Comparison of ENCODE assay signal across 11 cellular contexts in the genomic region with DNA sequence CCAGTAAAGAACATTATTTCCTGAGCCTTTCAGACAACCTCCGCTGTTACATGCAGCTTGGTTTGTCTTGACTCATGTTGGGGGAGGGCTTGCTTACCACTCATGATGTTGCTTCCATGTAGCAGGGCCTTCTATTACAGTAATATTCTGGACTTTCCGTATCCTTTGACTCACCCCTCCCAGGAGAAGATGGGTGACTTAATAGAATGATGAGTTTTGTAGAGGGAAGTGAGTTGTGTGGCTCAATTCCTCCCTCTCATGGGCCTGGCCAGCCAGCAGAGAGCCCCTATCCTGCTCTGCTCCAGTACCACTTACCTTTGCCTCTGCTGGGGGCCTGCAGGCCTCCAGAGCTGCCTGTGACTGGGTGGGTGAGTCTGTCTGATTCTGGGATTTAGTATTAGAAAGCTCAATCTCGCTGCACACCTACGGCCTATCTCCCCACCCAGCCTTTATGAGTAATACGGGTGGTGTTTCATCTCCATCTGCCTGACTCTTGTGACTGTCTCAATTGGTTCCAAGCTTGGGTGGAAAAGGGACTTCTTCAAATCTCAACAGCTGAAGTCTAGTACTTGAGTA. TPM values are rescaled to one million over a fixed set of nuclear protein-coding genes. Genes with fewer than 3 reads are reported as not detected.
DNase-seq lines count a peak whose midpoint lies in the region; ATAC-seq, FAIRE-seq and TF ChIP-seq lines count a peak whose summit lies in the region.
"Had no signal": no experiment of that assay in that cellular context is flagged by ENCODE, and none has a peak within 500 bp of the region (broad histone marks: within the 10 kb centered on the region; RNA-seq: fewer than 3 reads in every experiment).

No MANE protein-coding gene starts in this region.

- peak overlapping the region; percentile 17 for H3K4me2 ChIP-seq in skeletal muscle satellite cell (ENCODE audit: low read length)

- peak overlapping the region; percentile 16 for H3K9ac ChIP-seq in skeletal muscle satellite cell (ENCODE audit: low read depth, low read length)

- H3K9me3 ChIP-seq in skeletal muscle satellite cell (replicated peaks; ENCODE audit: low read length): no peaks in the 10 kb centered on the region

- no peak for FAIRE-seq in RCC 7860 (lab: Jason Lieb, UNC)

- H3K4me3 ChIP-seq in AG10803 (ENCODE audit: low read length) (no peak overlapping the region), dorsolateral prefrontal cortex (no peak overlapping the region), skeletal muscle satellite cell (ENCODE audit: low read length) (no peak overlapping the region)

- peaks cover 48% of the 10 kb centered on the region for H3K4me1 ChIP-seq in skeletal muscle satellite cell (ENCODE audit: control insufficient read depth, insufficient read depth, low read length)

- no peaks in the 10 kb centered on the region for H3K36me3 ChIP-seq in skeletal muscle satellite cell (ENCODE audit: insufficient read depth, low read length)
- H3K36me3 ChIP-seq: WERI-Rb-1 had no signal

- H3K27ac ChIP-seq in dorsolateral prefrontal cortex: peak overlapping the region in 41 of 59 donors; percentile 13 to 78 (median 60)
- H3K27ac ChIP-seq: WERI-Rb-1 had no signal

- no peak for TF ChIP-seq CTCF in AG10803 (conservative IDR thresholded peaks at IDR 0.05; ENCODE audit: low read length)
- no peak for TF ChIP-seq CTCF in dorsolateral prefrontal cortex (IDR thresholded peaks at IDR 0.05 in 54 of 56, conservative IDR thresholded peaks at IDR 0.05 in 2 of 56; ENCODE audit: low read depth in 1 of 56, partially characterized antibody in 56 of 56)
- no peak for TF ChIP-seq CTCF in GM20000 (IDR thresholded peaks at IDR 0.05; ENCODE audit: extremely low read depth, missing control alignments)

- DNase-seq in AG10803 (ENCODE audit: low read depth) (peak; percentile 79), RCC 7860 (ENCODE audit: low spot score) (peak; percentile 68), dorsolateral prefrontal cortex (peak in 1 of 10 donors; percentile 30), GM20000 (ENCODE audit: low spot score) (no peak), NCI-H774 (lab: John Stamatoyannopoulos, UW) (no peak), globus pallidus (ENCODE audit: low spot score) (no peak)
- DNase-seq: DMS79; effector memory CD4-positive, alpha-beta T cell; WERI-Rb-1 had no signal

- H3K27me3 ChIP-seq in dorsolateral prefrontal cortex (no peaks in the 10 kb centered on the region), skeletal muscle satellite cell (ENCODE audit: control insufficient read depth, insufficient read depth, low read length) (no peaks in the 10 kb centered on the region)

- intact Hi-C loops in dorsolateral prefrontal cortex (cut with DNase I): no loop called here

- ATAC-seq in GM18517 (IDR thresholded peaks at IDR 0.05; ENCODE audit: unreplicated experiment): no peak

RNA-seq across cellular contexts. Expression of gene KLF9, which starts 52.6 kb away (rescaled TPM):
- total RNA-seq in dorsolateral prefrontal cortex: 10 to 100 TPM; 38.3 to 97.2 (median 59.3) TPM
- total RNA-seq in skeletal muscle satellite cell (2012; rRNA removed): 33.7 and 34.1 TPM in 2 replicates

Comparison
In these comparisons a context has a peak if more than half of its experiments do, and no peak if none do; other contexts are left out.
1. DNase-seq: peak in AG10803 (single experiment) and RCC 7860 (single experiment); none in GM20000 (single experiment), NCI-H774 (single experiment) and globus pallidus (single experiment).